13 cellular contexts compared by ENCODE assay signal in the genomic region with DNA sequence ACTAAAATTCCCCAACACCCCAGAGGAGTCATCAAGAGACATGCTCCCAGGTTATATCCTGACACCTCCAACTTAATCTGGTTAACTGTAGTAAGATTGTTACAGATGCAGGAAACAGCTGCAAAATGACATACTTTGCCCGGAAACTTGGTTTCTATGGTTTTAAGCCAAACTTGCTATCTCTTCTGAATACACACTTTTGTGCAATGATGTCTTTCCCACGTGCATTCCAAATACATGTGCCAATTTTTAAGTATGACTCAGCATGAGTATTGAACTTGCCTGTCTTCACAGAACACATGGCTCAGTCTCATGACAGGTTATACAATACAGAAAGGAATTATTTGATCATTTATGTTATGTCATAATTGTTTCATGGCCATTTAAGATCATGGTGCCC.
A peak's percentile ranks its signal among the peaks of the same experiment; 100 is the strongest.
DNase-seq lines count a peak whose midpoint lies in the region; ATAC-seq, FAIRE-seq and TF ChIP-seq lines count a peak whose summit lies in the region.
"Had no signal": no experiment of that assay in that cellular context is flagged by ENCODE, and none has a peak within 500 bp of the region (broad histone marks: within the 10 kb centered on the region; RNA-seq: fewer than 3 reads in every experiment).

No MANE protein-coding gene starts in this region.

- H3K27me3 Mint-ChIP-seq in astrocyte (ENCODE audit: low read depth, unreplicated experiment): no peaks in the 10 kb centered on the region
- H3K27me3 Mint-ChIP-seq in effector memory CD8-positive, alpha-beta T cell: no peaks in the 10 kb centered on the region

- H3K9me3 ChIP-seq in A549 (no peaks in the 10 kb centered on the region), astrocyte (ENCODE audit: insufficient read depth, low read depth, low read length) (no peaks in the 10 kb centered on the region)

- FAIRE-seq in A549 (lab: Jason Lieb, UNC) (no peak), H54 (lab: Jason Lieb, UNC) (peak; percentile 96), astrocyte (lab: Jason Lieb, UNC) (peak; percentile 100)
- FAIRE-seq: endometrium, GM12891 had no signal

- peak in 1 of 2 experiments; percentile 32 for DNase-seq in A549 (ENCODE audit: low read depth in 1 of 2, low spot score in 1 of 2)
- no peak for DNase-seq in H54 (ENCODE audit: insufficient read length, low spot score)
- DNase-seq in astrocyte (ENCODE audit: low read depth): peak; percentile 96
- DNase-seq in glomerular endothelial cell (ENCODE audit: extremely low read depth, low read depth, low spot score): peak; percentile 98
- no peak for DNase-seq in NCI-H82 treated with DMSO at 0.1 percent for 48 hours (lab: John Stamatoyannopoulos, UW; ENCODE audit: unreplicated experiment)
- DNase-seq in HuH-7.5 (ENCODE audit: low spot score): no peak
- DNase-seq in NCI-H146 treated with DMSO at 0.1 percent for 48 hours (lab: John Stamatoyannopoulos, UW; ENCODE audit: unreplicated experiment): no peak
- DNase-seq in effector memory CD8-positive, alpha-beta T cell: no peak
- DNase-seq: activated gamma-delta T cell, NCI-H1092 had no signal

- no peak overlapping the region for H3K4me3 Mint-ChIP-seq in astrocyte (ENCODE audit: unreplicated experiment)
- H3K4me3 Mint-ChIP-seq in effector memory CD8-positive, alpha-beta T cell: no peak overlapping the region

- H3K27ac ChIP-seq in A549 (no peak overlapping the region), astrocyte (ENCODE audit: low read depth, low read length) (peak overlapping the region; percentile 64)
- H3K27ac ChIP-seq: C4-2B had no signal

- no peak for TF ChIP-seq EP300 in A549 (IDR thresholded peaks at IDR 0.05)

- no peak overlapping the region for H3K4me3 ChIP-seq in A549
- H3K4me3 ChIP-seq in astrocyte (ENCODE audit: insufficient read depth, low read depth, low read length): no peak overlapping the region

- no peaks in the 10 kb centered on the region for H3K36me3 ChIP-seq in astrocyte (ENCODE audit: insufficient read depth, low read length)

- CTCF ChIA-PET in A549 (lab: Yijun Ruan, JAX): no interaction called here

- H3K4me2 ChIP-seq in A549 (no peak overlapping the region), astrocyte (ENCODE audit: low read length) (peak overlapping the region; percentile 6)

- no peaks in the 10 kb centered on the region for H4K20me1 ChIP-seq in astrocyte (ENCODE audit: insufficient read depth, low read length)

- POLR2A ChIA-PET in A549 (lab: Yijun Ruan, JAX): no interaction called here

- no peaks in the 10 kb centered on the region for H3K4me1 ChIP-seq in A549
- peaks cover 9% of the 10 kb centered on the region for H3K4me1 ChIP-seq in astrocyte (ENCODE audit: insufficient read depth, low read length)

- no peaks in the 10 kb centered on the region for H3K36me3 Mint-ChIP-seq in astrocyte (ENCODE audit: low read depth, unreplicated experiment)
- H3K36me3 Mint-ChIP-seq in effector memory CD8-positive, alpha-beta T cell (ENCODE audit: insufficient read depth): no peaks in the 10 kb centered on the region

- TF ChIP-seq POLR2A in A549 (IDR thresholded peaks at IDR 0.05; ENCODE audit: low read length): no peak
- no peak for TF ChIP-seq POLR2A in H54 (IDR thresholded peaks at IDR 0.05; ENCODE audit: low read depth, low read length)

- peaks cover 3% of the 10 kb centered on the region for H3K9me3 Mint-ChIP-seq in astrocyte (ENCODE audit: unreplicated experiment)
- peaks cover 3 to 17% of the 10 kb centered on the region in 2 donors for H3K9me3 Mint-ChIP-seq in effector memory CD8-positive, alpha-beta T cell

- no peaks in the 10 kb centered on the region for H3K79me2 ChIP-seq in astrocyte (ENCODE audit: insufficient read depth, low read length)

- 25% methylated on average over 2 of the region's 2 CpGs for WGBS in A549 (ENCODE audit: missing lambda C conversion rate)

- peak in 1 of 2 experiments; percentile 59; a peak in 1 of 6 replicates for ATAC-seq in A549
- ATAC-seq in effector memory CD8-positive, alpha-beta T cell (replicated peaks): no peak

- peak overlapping the region; percentile 90 for H3K27ac Mint-ChIP-seq in astrocyte (ENCODE audit: unreplicated experiment)
- H3K27ac Mint-ChIP-seq in effector memory CD8-positive, alpha-beta T cell: no peak overlapping the region

- peak overlapping the region; percentile 14 for H3K9ac ChIP-seq in astrocyte (ENCODE audit: low read length)

- H3K4me1 Mint-ChIP-seq in astrocyte (ENCODE audit: low read depth, unreplicated experiment): peaks cover 19% of the 10 kb centered on the region
- H3K4me1 Mint-ChIP-seq in effector memory CD8-positive, alpha-beta T cell (ENCODE audit: low read depth in 2 of 2): no peaks in the 10 kb centered on the region

- H3K27me3 ChIP-seq in astrocyte (ENCODE audit: insufficient read depth, low read length): no peaks in the 10 kb centered on the region

- no peak for TF ChIP-seq RAD21 in A549 (conservative IDR thresholded peaks at IDR 0.05 in 1 of 2, IDR thresholded peaks at IDR 0.05 in 1 of 2)

- TF ChIP-seq CTCF in A549 (IDR thresholded peaks at IDR 0.05) (no peak), astrocyte (IDR thresholded peaks at IDR 0.05; ENCODE audit: insufficient read depth, low read depth, low read length) (no peak)

- no peak overlapping the region for H2AFZ ChIP-seq in astrocyte (ENCODE audit: low read depth, low read length)

TF ChIP-seq in A549, 52 proteins besides CTCF, POLR2A, EP300 and RAD21:
- TF ChIP-seq, protein P1, sequence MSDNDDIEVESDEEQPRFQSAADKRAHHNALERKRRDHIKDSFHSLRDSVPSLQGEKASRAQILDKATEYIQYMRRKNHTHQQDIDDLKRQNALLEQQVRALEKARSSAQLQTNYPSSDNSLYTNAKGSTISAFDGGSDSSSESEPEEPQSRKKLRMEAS (IDR thresholded peaks at IDR 0.05): no peak
- TF ChIP-seq FOSL2 (IDR thresholded peaks at IDR 0.05) (no peak), FOSL2 (CRISPR knock-in tag; IDR thresholded peaks at IDR 0.05) (peak; percentile 39; the same call in 1 of the 2 replicates), KDM1A (IDR thresholded peaks at IDR 0.05; ENCODE audit: low read depth) (no peak), MAFK (IDR thresholded peaks at IDR 0.05; ENCODE audit: partially characterized antibody) (peak; percentile 49)

Comparison
In these comparisons a context has a peak if more than half of its experiments do, and no peak if none do; other contexts are left out.
1. DNase-seq: peak in astrocyte (single experiment) and glomerular endothelial cell (single experiment); none in H54 (single experiment), NCI-H82 treated with DMSO at 0.1 percent for 48 hours (single experiment), HuH-7.5 (single experiment), NCI-H146 treated with DMSO at 0.1 percent for 48 hours (single experiment) and effector memory CD8-positive, alpha-beta T cell (0 of 3).